Comparison of ENCODE assay signal across 14 cellular contexts in the genomic region with DNA sequence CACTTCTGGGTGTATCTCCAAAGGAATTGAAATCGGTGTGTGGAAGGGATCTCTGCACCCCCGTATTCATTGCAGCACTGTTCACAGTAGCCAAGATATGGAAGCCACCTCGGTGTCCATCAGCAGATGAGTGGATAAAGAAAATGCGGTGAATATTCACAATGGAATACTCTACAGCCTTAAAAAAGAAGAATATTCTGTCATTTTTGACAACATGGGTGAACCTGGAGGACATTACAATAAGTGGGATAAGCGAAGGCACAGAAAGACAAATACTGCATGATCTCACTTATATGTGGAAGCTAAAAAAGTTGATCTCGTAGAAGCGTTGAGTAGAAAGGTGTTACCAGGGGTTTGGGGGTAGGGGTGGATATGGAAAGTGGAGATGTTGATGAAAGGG.
DNase-seq lines count a peak whose midpoint lies in the region; ATAC-seq and TF ChIP-seq lines count a peak whose summit lies in the region.
"Had no signal": no experiment of that assay in that cellular context is flagged by ENCODE, and none has a peak within 500 bp of the region (broad histone marks: within the 10 kb centered on the region; RNA-seq: fewer than 3 reads in every experiment).

No MANE protein-coding gene starts in this region.

- no peak for ATAC-seq in HCT116
- no peak for ATAC-seq in Panc1
- ATAC-seq in naive thymus-derived CD4-positive, alpha-beta T cell: no peak
- ATAC-seq: GM23338 had no signal

- no peaks in the 10 kb centered on the region for H4K20me1 ChIP-seq in HCT116 (ENCODE audit: insufficient read depth)
- H4K20me1 ChIP-seq in hepatocyte (ENCODE audit: insufficient read depth, poor library complexity, severe bottlenecking): no peaks in the 10 kb centered on the region
- H4K20me1 ChIP-seq in smooth muscle cell (ENCODE audit: low read depth): peaks cover 59% of the 10 kb centered on the region

- H3K9me2 ChIP-seq in HCT116 (ENCODE audit: insufficient read depth): no peaks in the 10 kb centered on the region
- no peaks in the 10 kb centered on the region for H3K9me2 ChIP-seq in hepatocyte (replicated peaks; ENCODE audit: insufficient read depth)

- POLR2A ChIA-PET in HCT116 (lab: Charles Lee): no interaction called here
- POLR2A ChIA-PET in Panc1 (lab: Charles Lee): no interaction called here
- POLR2A ChIA-PET in naive thymus-derived CD4-positive, alpha-beta T cell (lab: Charles Lee): interaction anchor here (0.5 kb wide), 1 partner anchor 1748 kb away, joined by 4 read pairs; no protein-coding TSS in a partner anchor

- H3K27me3 Mint-ChIP-seq in naive thymus-derived CD4-positive, alpha-beta T cell: no peaks in the 10 kb centered on the region
- H3K27me3 Mint-ChIP-seq: CD4-positive, CD25-positive, alpha-beta regulatory T cell had no signal

- H3K36me3 ChIP-seq in HCT116 (ENCODE audit: control insufficient read depth in 1 of 2, insufficient read depth in 2 of 2, low read length in 2 of 2) (no peaks in the 10 kb centered on the region), Panc1 (ENCODE audit: control insufficient read depth, insufficient read depth, low read length) (no peaks in the 10 kb centered on the region), hepatocyte (replicated peaks; ENCODE audit: insufficient read depth, low read depth) (no peaks in the 10 kb centered on the region), smooth muscle cell (ENCODE audit: low read depth) (no peaks in the 10 kb centered on the region)
- H3K36me3 ChIP-seq in naive thymus-derived CD4-positive, alpha-beta T cell (ENCODE audit: control insufficient read depth in 2 of 3, insufficient read depth in 3 of 3, low read length in 3 of 3): no peaks in the 10 kb centered on the region
- H3K36me3 ChIP-seq: BE2C had no signal

- peaks cover 12% of the 10 kb centered on the region for H3F3A ChIP-seq in smooth muscle cell (ENCODE audit: low read depth)

- H3K9ac ChIP-seq in HCT116 (ENCODE audit: low read length) (no peak overlapping the region), smooth muscle cell (ENCODE audit: low read depth) (no peak overlapping the region)

- H3K9me3 ChIP-seq in HCT116 (ENCODE audit: control insufficient read depth in 1 of 2, insufficient read depth in 1 of 2, low read depth in 1 of 2, low read length in 2 of 2) (no peaks in the 10 kb centered on the region), Panc1 (ENCODE audit: control insufficient read depth, insufficient read depth, low read depth, low read length) (no peaks in the 10 kb centered on the region), hepatocyte (ENCODE audit: low read depth) (no peaks in the 10 kb centered on the region), smooth muscle cell (replicated peaks; ENCODE audit: low read depth) (no peaks in the 10 kb centered on the region)
- H3K9me3 ChIP-seq in naive thymus-derived CD4-positive, alpha-beta T cell (ENCODE audit: control insufficient read depth in 2 of 3, low read length in 3 of 3): no peaks in the 10 kb centered on the region
- H3K9me3 ChIP-seq: BE2C, Caco-2 had no signal

- H3K27ac Mint-ChIP-seq in naive thymus-derived CD4-positive, alpha-beta T cell: no peak overlapping the region
- H3K27ac Mint-ChIP-seq: CD4-positive, CD25-positive, alpha-beta regulatory T cell; GM23338 had no signal

- CTCF ChIA-PET in HCT116 (lab: Charles Lee): interaction anchor here (1.3 to 1.7 kb wide), 2 partner anchors 36 to 282 kb away, joined by 4 to 7 read pairs; no protein-coding TSS in a partner anchor
- CTCF ChIA-PET in Panc1 (lab: Charles Lee): interaction anchor here (1.4 kb wide), 1 partner anchor 58 kb away, joined by 7 read pairs; no protein-coding TSS in a partner anchor
- CTCF ChIA-PET in naive thymus-derived CD4-positive, alpha-beta T cell (lab: Charles Lee): no interaction called here

- H3K4me2 ChIP-seq in HCT116 (ENCODE audit: low read length): peak overlapping the region; percentile 70; the same call in 1 of the 2 replicates
- H3K4me2 ChIP-seq in hepatocyte: no peak overlapping the region
- H3K4me2 ChIP-seq in smooth muscle cell: no peak overlapping the region
- H3K4me2 ChIP-seq: GM23338 had no signal

- H3K79me2 ChIP-seq in HCT116 (ENCODE audit: insufficient read depth, low read length) (no peaks in the 10 kb centered on the region), hepatocyte (no peaks in the 10 kb centered on the region), smooth muscle cell (ENCODE audit: low read depth) (no peaks in the 10 kb centered on the region)

- RAD21 ChIA-PET in HCT116 (lab: Charles Lee; ENCODE audit: low non-redundant PET in 1 of 2, low total read pairs in 2 of 2, uncharacterized antibody in 2 of 2, unreplicated experiment in 2 of 2): interaction anchor here (1.4 to 2.0 kb wide), 3 partner anchors 36 to 58 kb away, joined by 5 to 9 read pairs (median 8); no protein-coding TSS in a partner anchor

- no peak overlapping the region for H3K4me3 Mint-ChIP-seq in naive thymus-derived CD4-positive, alpha-beta T cell
- H3K4me3 Mint-ChIP-seq: CD4-positive, CD25-positive, alpha-beta regulatory T cell; GM23338 had no signal

- in situ Hi-C loops in Panc1 (cut with HindIII; ENCODE audit: low pct_unique_long_range_greater_than_20kb, low sequenced_read_pairs): no loop called here

- peaks cover 58 to 68% of the 10 kb centered on the region in 2 experiments for H3K4me1 ChIP-seq in HCT116 (ENCODE audit: control insufficient read depth in 1 of 2, insufficient read depth in 2 of 2, low read length in 2 of 2)
- peaks cover 47% of the 10 kb centered on the region for H3K4me1 ChIP-seq in Panc1 (ENCODE audit: control insufficient read depth, insufficient read depth, low read length)
- H3K4me1 ChIP-seq in hepatocyte (ENCODE audit: insufficient read depth): peaks cover 11% of the 10 kb centered on the region
- peaks cover 4% of the 10 kb centered on the region for H3K4me1 ChIP-seq in smooth muscle cell (ENCODE audit: low read depth)
- H3K4me1 ChIP-seq in naive thymus-derived CD4-positive, alpha-beta T cell (ENCODE audit: control insufficient read depth in 2 of 2, insufficient read depth in 2 of 2, low read length in 2 of 2): no peaks in the 10 kb centered on the region
- H3K4me1 ChIP-seq: Caco-2 had no signal

- no peak for TF ChIP-seq RAD21 in HCT116 (IDR thresholded peaks at IDR 0.05; ENCODE audit: low read depth)

- peak overlapping the region; percentile 96; the same call in 1 of the 2 replicates for H3K27ac ChIP-seq in HCT116 (ENCODE audit: low read depth, low read length)
- peak overlapping the region; percentile 88 for H3K27ac ChIP-seq in Panc1 (ENCODE audit: low read length)
- H3K27ac ChIP-seq in hepatocyte: peak overlapping the region; percentile 12
- H3K27ac ChIP-seq in smooth muscle cell (ENCODE audit: low read depth): peak overlapping the region; percentile 94
- no peak overlapping the region for H3K27ac ChIP-seq in naive thymus-derived CD4-positive, alpha-beta T cell (ENCODE audit: low read depth, low read length)

- H3K36me3 Mint-ChIP-seq in naive thymus-derived CD4-positive, alpha-beta T cell: peaks cover 0 to 45% (median 12%) of the 10 kb centered on the region in 5 donors

- no peak for TF ChIP-seq POLR2A in HCT116 (IDR thresholded peaks at IDR 0.05; ENCODE audit: borderline replicate concordance, extremely low read depth, insufficient read depth, insufficient read length)

- TF ChIP-seq CTCF in HCT116 (IDR thresholded peaks at IDR 0.05 in 2 of 3, conservative IDR thresholded peaks at IDR 0.05 in 1 of 3; ENCODE audit: borderline replicate concordance in 1 of 3, insufficient read depth in 1 of 3, low read depth in 2 of 3, low read length in 2 of 3) (no peak), Panc1 (IDR thresholded peaks at IDR 0.05) (no peak), hepatocyte (IDR thresholded peaks at IDR 0.05; ENCODE audit: poor library complexity) (no peak), smooth muscle cell (IDR thresholded peaks at IDR 0.05; ENCODE audit: borderline replicate concordance, insufficient read depth, poor library complexity, severe bottlenecking) (no peak)

- DNase-seq in HCT116 (ENCODE audit: low read depth, low spot score): no peak
- DNase-seq in Panc1 (ENCODE audit: low read depth, low spot score): no peak
- no peak for DNase-seq in hepatocyte (ENCODE audit: low spot score)
- DNase-seq in smooth muscle cell (lab: John Stamatoyannopoulos, UW; ENCODE audit: unreplicated experiment): no peak
- no peak for DNase-seq in naive thymus-derived CD4-positive, alpha-beta T cell
- DNase-seq in HuH-7 (ENCODE audit: low spot score): no peak
- no peak for DNase-seq in NCI-H1048 (lab: John Stamatoyannopoulos, UW)
- DNase-seq: ACHN; BE2C; C1 segment of cervical spinal cord; Caco-2; CD4-positive, CD25-positive, alpha-beta regulatory T cell; HCEC 1CT had no signal

- intact Hi-C loops in HCT116 (cut with micrococcal nuclease) (no loop called here), Panc1 (cut with micrococcal nuclease; ENCODE audit: unreplicated experiment) (no loop called here)
- intact Hi-C loops in naive thymus-derived CD4-positive, alpha-beta T cell (cut with micrococcal nuclease): no loop called here

- H2AFZ ChIP-seq in HCT116 (ENCODE audit: low read depth, low read length, poor library complexity, severe bottlenecking) (no peak overlapping the region), hepatocyte (no peak overlapping the region), smooth muscle cell (ENCODE audit: low read depth) (no peak overlapping the region)
- H2AFZ ChIP-seq: GM23338 had no signal

- no peak overlapping the region for H3K4me3 ChIP-seq in HCT116 (replicated peaks in 1 of 2; ENCODE audit: low read depth in 1 of 2, low read length in 2 of 2)
- no peak overlapping the region for H3K4me3 ChIP-seq in Panc1 (ENCODE audit: low read depth in 2 of 2, low read length in 2 of 2)
- no peak overlapping the region for H3K4me3 ChIP-seq in hepatocyte
- no peak overlapping the region for H3K4me3 ChIP-seq in smooth muscle cell
- no peak overlapping the region for H3K4me3 ChIP-seq in naive thymus-derived CD4-positive, alpha-beta T cell (ENCODE audit: low read length)
- H3K4me3 ChIP-seq: GM23338 had no signal

- H3K27me3 ChIP-seq in HCT116 (ENCODE audit: insufficient read depth, low read length) (peaks cover 24% of the 10 kb centered on the region; the same call in 1 of the 2 replicates), Panc1 (ENCODE audit: control insufficient read depth, insufficient read depth, low read length) (no peaks in the 10 kb centered on the region), hepatocyte (no peaks in the 10 kb centered on the region), smooth muscle cell (ENCODE audit: low read depth) (no peaks in the 10 kb centered on the region)
- no peaks in the 10 kb centered on the region for H3K27me3 ChIP-seq in naive thymus-derived CD4-positive, alpha-beta T cell (ENCODE audit: control insufficient read depth in 2 of 2, insufficient read depth in 2 of 2, low read length in 2 of 2)
- H3K27me3 ChIP-seq: BE2C had no signal

- WGBS in hepatocyte (ENCODE audit: low lambda C conversion rate, missing lambda C conversion rate): 94% methylated on average over 7 of the region's 7 CpGs
- WGBS in smooth muscle cell (ENCODE audit: low lambda C conversion rate): 96% methylated on average over 7 of the region's 7 CpGs

- H3K9me3 Mint-ChIP-seq in naive thymus-derived CD4-positive, alpha-beta T cell: no peaks in the 10 kb centered on the region
- H3K9me3 Mint-ChIP-seq: CD4-positive, CD25-positive, alpha-beta regulatory T cell; GM23338 had no signal

- BruUV-seq in HCT116 (replicated peaks; lab: Mats Ljungman, UMichigan) (no TSS peak), Panc1 (replicated peaks; lab: Mats Ljungman, UMichigan) (no TSS peak)

- peaks cover 0 to 9% (median 0%) of the 10 kb centered on the region in 7 donors for H3K4me1 Mint-ChIP-seq in naive thymus-derived CD4-positive, alpha-beta T cell
